In genomic region chr2:180359522-180360282, GRCh38 we compare ENCODE assay signal across 8 cellular contexts.
DNase-seq lines count a peak whose midpoint lies in the region; ATAC-seq and TF ChIP-seq lines count a peak whose summit lies in the region.

No MANE protein-coding gene starts in this region.

- peak; percentile 27 for DNase-seq in DMS153 treated with DMSO at 0.1 percent for 48 hours (lab: John Stamatoyannopoulos, UW; ENCODE audit: unreplicated experiment)
- peak; percentile 23 for DNase-seq in testis
- DNase-seq in caudate nucleus (lab: John Stamatoyannopoulos, UW) = no peak
- DNase-seq in NCI-H345 treated with DMSO at 0.1 percent for 48 hours (lab: John Stamatoyannopoulos, UW; ENCODE audit: unreplicated experiment) = no peak
- no peak for DNase-seq in NCI-H1048 (lab: John Stamatoyannopoulos, UW)

- 93 to 100% methylated on average over 1 of the region's 1 CpG for WGBS in testis, 2 donors

- H3F3A ChIP-seq in SU-DHL-6 (ENCODE audit: insufficient read depth) = no peaks in the 10 kb centered on the region

- H3K36me3 ChIP-seq in SU-DHL-6 (ENCODE audit: low read length) (no peaks in the 10 kb centered on the region), testis (ENCODE audit: low read depth, missing control alignments) (no peaks in the 10 kb centered on the region)

- H3K4me1 ChIP-seq in testis = no peaks in the 10 kb centered on the region

- no peak overlapping the region; the same call in 1 of the 2 replicates for H3K9ac ChIP-seq in SU-DHL-6 (ENCODE audit: low read length)

- H3K4me3 ChIP-seq in SU-DHL-6 (ENCODE audit: insufficient read depth, low read length, poor library complexity, severe bottlenecking) = no peak overlapping the region
- H3K4me3 ChIP-seq in testis = no peak overlapping the region

- H3K9me3 ChIP-seq in SU-DHL-6 (ENCODE audit: insufficient read depth, low read length) (no peaks in the 10 kb centered on the region), testis (no peaks in the 10 kb centered on the region)

- TF ChIP-seq POLR2A in testis (IDR thresholded peaks at IDR 0.05) = no peak

- no peaks in the 10 kb centered on the region for H3K9me2 ChIP-seq in SU-DHL-6 (replicated peaks; ENCODE audit: insufficient read depth, low read length)

- H4K20me1 ChIP-seq in SU-DHL-6 (ENCODE audit: low read depth, low read length) = no peaks in the 10 kb centered on the region

- intact Hi-C loops in testis (cut with DNase I; ENCODE audit: low total_unique reads) = no loop called here

- H3K27ac ChIP-seq in SU-DHL-6 (ENCODE audit: low read depth, low read length) = peak overlapping the region; percentile 73
- H3K27ac ChIP-seq in testis = no peak overlapping the region
- no peak overlapping the region for H3K27ac ChIP-seq in caudate nucleus (ENCODE audit: low read depth, low read length)

- H3K79me2 ChIP-seq in SU-DHL-6 (ENCODE audit: insufficient read depth, low read length) = no peaks in the 10 kb centered on the region

- TF ChIP-seq CTCF in SU-DHL-6 (IDR thresholded peaks at IDR 0.05; ENCODE audit: insufficient read depth, low read length, poor library complexity, severe bottlenecking) (peak; percentile 33), testis (IDR thresholded peaks at IDR 0.05) (no peak)

- peak overlapping the region; percentile 78 for H2AFZ ChIP-seq in SU-DHL-6 (ENCODE audit: low read depth, low read length, severe bottlenecking)

- peak; percentile 96 for ATAC-seq in GM19397 (IDR thresholded peaks at IDR 0.05; ENCODE audit: unreplicated experiment)
- ATAC-seq in HG03139 (IDR thresholded peaks at IDR 0.05; ENCODE audit: unreplicated experiment) = peak; percentile 90

- no peaks in the 10 kb centered on the region for H3K27me3 ChIP-seq in SU-DHL-6 (ENCODE audit: low read length)
- no peaks in the 10 kb centered on the region for H3K27me3 ChIP-seq in testis

- H3K4me2 ChIP-seq in SU-DHL-6 (ENCODE audit: low read depth, low read length, poor library complexity, severe bottlenecking) = peak overlapping the region; percentile 41

Comparison
In these comparisons a context has a peak if more than half of its experiments do, and no peak if none do; other contexts are left out.
1. DNase-seq: peak in DMS153 treated with DMSO at 0.1 percent for 48 hours (single experiment) and testis (single experiment); none in caudate nucleus (0 of 61), NCI-H345 treated with DMSO at 0.1 percent for 48 hours (single experiment) and NCI-H1048 (single experiment).